ENCODE assay signal across 1 cellular context in genomic region chr14:32374155-32374554, GRCh38.
TF ChIP-seq lines count a peak whose summit lies in the region.

No MANE protein-coding gene starts in this region.

TF ChIP-seq in K562, 482 proteins besides CTCF, POLR2A, EP300 and RAD21:
- TF ChIP-seq ZNF589 (CRISPR knock-in tag; IDR thresholded peaks at IDR 0.05; ENCODE audit: low read depth) = no peak
- no peak for TF ChIP-seq TBL1XR1 (IDR thresholded peaks at IDR 0.05; ENCODE audit: low read length in 2 of 2)
- TF ChIP-seq ZBTB5 (IDR thresholded peaks at IDR 0.05) = no peak
- no peak for TF ChIP-seq ZNF217 (CRISPR knock-in tag; IDR thresholded peaks at IDR 0.05)
- no peak for TF ChIP-seq BCOR (IDR thresholded peaks at IDR 0.05)
- TF ChIP-seq SPI1 (IDR thresholded peaks at IDR 0.05; ENCODE audit: borderline replicate concordance, low read depth, low read length) = no peak
- TF ChIP-seq NR0B1 (IDR thresholded peaks at IDR 0.05; ENCODE audit: partially characterized antibody) = no peak
- no peak for TF ChIP-seq STAG1 (CRISPR knock-in tag; IDR thresholded peaks at IDR 0.05; ENCODE audit: borderline replicate concordance)
- no peak for TF ChIP-seq RREB1 (CRISPR knock-in tag; IDR thresholded peaks at IDR 0.05)
- TF ChIP-seq GATA2 (CRISPR knock-in tag; IDR thresholded peaks at IDR 0.05) = no peak
- TF ChIP-seq ZBED1 (IDR thresholded peaks at IDR 0.05) = no peak
- no peak for TF ChIP-seq IFI16 (CRISPR knock-in tag; IDR thresholded peaks at IDR 0.05)
- no peak for TF ChIP-seq NRF1 (conservative IDR thresholded peaks at IDR 0.05 in 1 of 2, IDR thresholded peaks at IDR 0.05 in 1 of 2)
- TF ChIP-seq ZBTB1 (CRISPR knock-in tag; IDR thresholded peaks at IDR 0.05; ENCODE audit: borderline replicate concordance, low read depth) = no peak
- TF ChIP-seq EP400 (IDR thresholded peaks at IDR 0.05) = no peak
